ENCODE assay signal across 8 cellular contexts in the genomic region with DNA sequence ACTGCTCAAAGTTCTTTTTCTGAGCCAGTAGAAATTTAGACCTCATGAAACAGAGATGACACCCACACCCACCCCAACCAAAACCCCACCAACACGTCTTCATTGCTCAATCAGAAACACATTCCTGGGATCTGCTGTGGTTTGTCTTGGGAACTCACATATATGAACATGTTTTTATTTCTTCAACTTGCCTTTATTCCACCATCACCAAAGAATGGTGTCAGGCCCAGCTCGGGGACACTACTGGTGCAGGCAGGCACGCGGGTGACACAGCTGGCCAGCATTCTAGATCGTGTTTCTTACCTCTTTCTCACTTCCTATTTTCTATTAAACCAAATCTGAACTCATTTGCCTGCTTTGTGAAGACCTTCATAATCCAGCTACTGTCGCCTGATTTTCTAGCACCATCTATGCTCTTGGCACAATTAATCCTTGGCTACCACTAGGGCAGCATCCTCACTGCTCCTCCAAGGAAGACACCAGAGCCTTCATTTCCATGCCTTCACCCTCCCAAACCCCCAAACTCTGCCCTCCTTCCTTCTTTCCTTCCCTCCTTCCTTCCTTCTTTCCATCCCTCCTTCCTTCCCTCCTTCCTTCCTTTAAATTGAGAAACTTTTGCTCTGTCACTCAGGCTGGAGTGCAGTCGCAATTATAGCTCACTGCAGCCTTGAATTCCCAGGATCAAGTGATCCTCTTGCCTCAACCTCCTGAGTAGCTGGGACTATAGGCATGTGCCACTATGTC.
A peak's percentile ranks its signal among the peaks of the same experiment; 100 is the strongest.
DNase-seq lines count a peak whose midpoint lies in the region; ATAC-seq and TF ChIP-seq lines count a peak whose summit lies in the region.

No MANE protein-coding gene starts in this region.

- peak; percentile 62 for DNase-seq in CD14-positive monocyte (ENCODE audit: low spot score)
- peak; percentile 75 for DNase-seq in amniotic epithelial cell (ENCODE audit: low read depth)
- DNase-seq in osteocyte (ENCODE audit: extremely low spot score, unreplicated experiment) = no peak
- no peak for DNase-seq in NCI-H526 treated with DMSO at 0.1 percent for 48 hours (lab: John Stamatoyannopoulos, UW)
- no peak for DNase-seq in NCI-H345 treated with DMSO at 0.1 percent for 48 hours (lab: John Stamatoyannopoulos, UW; ENCODE audit: unreplicated experiment)
- DNase-seq in HuH-7.5 (ENCODE audit: low spot score) = no peak

- ATAC-seq in GM19438 (IDR thresholded peaks at IDR 0.05; ENCODE audit: low read depth, unreplicated experiment) (peak; percentile 22), HG03571 (IDR thresholded peaks at IDR 0.05; ENCODE audit: unreplicated experiment) (peak; percentile 32)

- intact Hi-C loops in CD14-positive monocyte (cut with micrococcal nuclease) = no loop called here

- TF ChIP-seq CTCF in CD14-positive monocyte (IDR thresholded peaks at IDR 0.05) (no peak), osteocyte (IDR thresholded peaks at IDR 0.05) (no peak)

- H3K36me3 Mint-ChIP-seq in CD14-positive monocyte = peaks cover 0 to 5% of the 10 kb centered on the region in 2 donors
- no peaks in the 10 kb centered on the region for H3K36me3 Mint-ChIP-seq in osteocyte (ENCODE audit: unreplicated experiment)

- H3K27me3 Mint-ChIP-seq in CD14-positive monocyte (ENCODE audit: low read depth in 3 of 3) = no peaks in the 10 kb centered on the region
- H3K27me3 Mint-ChIP-seq in osteocyte (ENCODE audit: unreplicated experiment) = peaks cover 2% of the 10 kb centered on the region

- peak overlapping the region; percentile 77 to 93 (median 88) for H3K27ac Mint-ChIP-seq in CD14-positive monocyte
- H3K27ac Mint-ChIP-seq in osteocyte (ENCODE audit: unreplicated experiment) = peak overlapping the region; percentile 66

- H3K4me1 Mint-ChIP-seq in CD14-positive monocyte = peaks cover 29% of the 10 kb centered on the region
- H3K4me1 Mint-ChIP-seq in osteocyte (ENCODE audit: unreplicated experiment) = peaks cover 27% of the 10 kb centered on the region

- H3K9me3 Mint-ChIP-seq in CD14-positive monocyte = peaks cover 0 to 3% (median 0%) of the 10 kb centered on the region in 7 donors
- H3K9me3 Mint-ChIP-seq in osteocyte (ENCODE audit: unreplicated experiment) = no peaks in the 10 kb centered on the region

- no peak overlapping the region for H3K4me3 Mint-ChIP-seq in CD14-positive monocyte
- no peak overlapping the region for H3K4me3 Mint-ChIP-seq in osteocyte (ENCODE audit: unreplicated experiment)

Comparison
In these comparisons a context has a peak if more than half of its experiments do, and no peak if none do; other contexts are left out.
1. DNase-seq: peak in CD14-positive monocyte (single experiment) and amniotic epithelial cell (single experiment); none in osteocyte (single experiment), NCI-H526 treated with DMSO at 0.1 percent for 48 hours (single experiment), NCI-H345 treated with DMSO at 0.1 percent for 48 hours (single experiment) and HuH-7.5 (single experiment).